Comparison of ENCODE assay signal across 8 cellular contexts in genomic region chr17:82003411-82004381, GRCh38. TPM values are rescaled to one million over a fixed set of nuclear protein-coding genes. Genes with fewer than 3 reads are reported as not detected.
DNase-seq lines count a peak whose midpoint lies in the region; ATAC-seq, FAIRE-seq and TF ChIP-seq lines count a peak whose summit lies in the region.
"Had no signal": no experiment of that assay in that cellular context is flagged by ENCODE, and none has a peak within 500 bp of the region (broad histone marks: within the 10 kb centered on the region; RNA-seq: fewer than 3 reads in every experiment).

No MANE protein-coding gene starts in this region.

- H3K27ac ChIP-seq in RWPE2 (ENCODE audit: poor library complexity, severe bottlenecking) (peak overlapping the region; percentile 77), kidney (ENCODE audit: low read depth in 2 of 2, low read length in 2 of 2) (no peak overlapping the region)
- no peak overlapping the region for H3K27ac ChIP-seq in CD8-positive, alpha-beta memory T cell (ENCODE audit: low read depth, low read length)

- no peak overlapping the region for H3K4me3 Mint-ChIP-seq in CD8-positive, alpha-beta memory T cell
- H3K4me3 Mint-ChIP-seq: activated B cell treated with CpG ODN at 0.5 μM for 24 hours had no signal

- H3K36me3 ChIP-seq in RWPE2 (ENCODE audit: low read depth) (no peaks in the 10 kb centered on the region), kidney (ENCODE audit: control insufficient read depth in 1 of 2, insufficient read depth in 2 of 2, low read length in 2 of 2) (no peaks in the 10 kb centered on the region)
- H3K36me3 ChIP-seq in CD8-positive, alpha-beta memory T cell (ENCODE audit: insufficient read depth, low read length): no peaks in the 10 kb centered on the region

- peak; percentile 96 for DNase-seq in AG08395 (ENCODE audit: low spot score)
- DNase-seq in RWPE2 (ENCODE audit: low spot score): peak; percentile 96
- DNase-seq in kidney: peak; percentile 95
- no peak for DNase-seq in effector CD8-positive, alpha-beta T cell (lab: John Stamatoyannopoulos, UW)
- DNase-seq in CD8-positive, alpha-beta memory T cell: no peak
- DNase-seq: activated B cell treated with CpG ODN at 0.5 μM for 24 hours had no signal

- CTCF ChIA-PET in CD8-positive, alpha-beta memory T cell (lab: Charles Lee): interaction anchor here (1.5 kb wide), 1 partner anchor 44 kb away, joined by 5 read pairs; no protein-coding TSS in a partner anchor

- H3K4me3 ChIP-seq in RWPE2 (ENCODE audit: severe bottlenecking) (no peak overlapping the region), kidney (ENCODE audit: low read length in 2 of 2) (no peak overlapping the region)
- no peak overlapping the region for H3K4me3 ChIP-seq in CD8-positive, alpha-beta memory T cell (ENCODE audit: low read length)
- H3K4me3 ChIP-seq: GM12878 had no signal

- FAIRE-seq in kidney (lab: Jason Lieb, UNC): no peak
- FAIRE-seq: GM12878 had no signal

- intact Hi-C loops in kidney (cut with DNase I): no loop called here

- H3K4me1 ChIP-seq in RWPE2 (ENCODE audit: insufficient read depth, poor library complexity, severe bottlenecking) (peaks cover 23% of the 10 kb centered on the region), kidney (ENCODE audit: control insufficient read depth in 1 of 2, insufficient read depth in 1 of 2, low read depth in 1 of 2, low read length in 2 of 2) (peaks cover 0 to 9% of the 10 kb centered on the region in 2 donors)
- H3K4me1 ChIP-seq in CD8-positive, alpha-beta memory T cell (ENCODE audit: insufficient read depth, low read length): no peaks in the 10 kb centered on the region

- no peaks in the 10 kb centered on the region for H3K9me3 Mint-ChIP-seq in CD8-positive, alpha-beta memory T cell
- H3K9me3 Mint-ChIP-seq: activated B cell treated with CpG ODN at 0.5 μM for 24 hours had no signal

- POLR2A ChIA-PET in CD8-positive, alpha-beta memory T cell (lab: Charles Lee): no interaction called here

- H3K36me3 Mint-ChIP-seq in CD8-positive, alpha-beta memory T cell: no peaks in the 10 kb centered on the region

- no peak overlapping the region for H3K27ac Mint-ChIP-seq in CD8-positive, alpha-beta memory T cell
- H3K27ac Mint-ChIP-seq: activated B cell treated with CpG ODN at 0.5 μM for 24 hours had no signal

- H3K9me3 ChIP-seq in RWPE2 (ENCODE audit: severe bottlenecking): no peaks in the 10 kb centered on the region
- H3K9me3 ChIP-seq in kidney (ENCODE audit: control insufficient read depth in 1 of 2, low read length in 2 of 2): no peaks in the 10 kb centered on the region
- no peaks in the 10 kb centered on the region for H3K9me3 ChIP-seq in CD8-positive, alpha-beta memory T cell (ENCODE audit: low read length)

- ATAC-seq in RWPE2 (ENCODE audit: low read depth) (peak; percentile 94), GM21526 (IDR thresholded peaks at IDR 0.05; ENCODE audit: low FRiP score, unreplicated experiment) (no peak)
- ATAC-seq: GM12878 had no signal

- H3K4me1 Mint-ChIP-seq in CD8-positive, alpha-beta memory T cell: no peaks in the 10 kb centered on the region
- H3K4me1 Mint-ChIP-seq: activated B cell treated with CpG ODN at 0.5 μM for 24 hours had no signal

- TF ChIP-seq CTCF in RWPE2 (IDR thresholded peaks at IDR 0.05; ENCODE audit: poor library complexity, severe bottlenecking) (no peak), kidney (IDR thresholded peaks at IDR 0.05; ENCODE audit: borderline replicate concordance, extremely low read depth, insufficient read depth) (no peak)

- H3K9ac ChIP-seq in kidney (ENCODE audit: low read length in 2 of 2): no peak overlapping the region

- no peaks in the 10 kb centered on the region for H3K27me3 Mint-ChIP-seq in CD8-positive, alpha-beta memory T cell
- H3K27me3 Mint-ChIP-seq: activated B cell treated with CpG ODN at 0.5 μM for 24 hours had no signal

- no peaks in the 10 kb centered on the region for H3K27me3 ChIP-seq in RWPE2 (ENCODE audit: insufficient read depth, poor library complexity, severe bottlenecking)
- H3K27me3 ChIP-seq in CD8-positive, alpha-beta memory T cell (ENCODE audit: insufficient read depth, low read length, poor library complexity, severe bottlenecking): no peaks in the 10 kb centered on the region

RNA-seq across cellular contexts. Expression of gene CENPX, which starts 19.0 kb away (rescaled TPM):
- 36.9 TPM for total RNA-seq in kidney
- polyA plus RNA-seq in kidney (ENCODE audit: insufficient read depth, low read depth, low replicate concordance): 93.2 TPM
- total RNA-seq in CD8-positive, alpha-beta memory T cell: 100 to 1,000 TPM; 143 to 158 TPM
- 56.7 TPM for polyA plus RNA-seq in CD8-positive, alpha-beta memory T cell

RNA-seq across cellular contexts. Expression of gene LRRC45, which starts 19.4 kb away (rescaled TPM):
- total RNA-seq in kidney: 9.9 TPM
- 9.9 TPM for polyA plus RNA-seq in kidney (ENCODE audit: insufficient read depth, low read depth, low replicate concordance)
- total RNA-seq in CD8-positive, alpha-beta memory T cell: 10 to 100 TPM; 26.8 to 27.6 TPM
- 10.1 TPM for polyA plus RNA-seq in CD8-positive, alpha-beta memory T cell

RNA-seq across cellular contexts. Expression of gene ASPSCR1, which starts 26.3 kb away (rescaled TPM):
- 35.2 TPM for total RNA-seq in kidney
- 57.5 TPM for polyA plus RNA-seq in kidney (ENCODE audit: insufficient read depth, low read depth, low replicate concordance)
- total RNA-seq in CD8-positive, alpha-beta memory T cell: 10 to 100 TPM; 32.0 to 35.9 TPM
- 29.2 TPM for polyA plus RNA-seq in CD8-positive, alpha-beta memory T cell

RNA-seq across cellular contexts. Expression of gene RAC3, which starts 27.8 kb away (rescaled TPM):
- 2.6 TPM for total RNA-seq in kidney
- 13.1 TPM for polyA plus RNA-seq in kidney (ENCODE audit: insufficient read depth, low read depth, low replicate concordance)
- total RNA-seq in CD8-positive, alpha-beta memory T cell: 1 to 10 TPM; 4.2 to 4.5 TPM
- not detected for polyA plus RNA-seq in CD8-positive, alpha-beta memory T cell

RNA-seq across cellular contexts. Expression of gene DCXR, which starts 33.8 kb away (rescaled TPM):
- total RNA-seq in kidney: 102 TPM
- 551 TPM for polyA plus RNA-seq in kidney (ENCODE audit: insufficient read depth, low read depth, low replicate concordance)
- 100 to 1,000 TPM; 117 to 127 TPM for total RNA-seq in CD8-positive, alpha-beta memory T cell
- 108 TPM for polyA plus RNA-seq in CD8-positive, alpha-beta memory T cell

Comparison
In these comparisons a context has a peak if more than half of its experiments do, and no peak if none do; other contexts are left out.
1. DNase-seq: peak in AG08395 (single experiment), RWPE2 (single experiment) and kidney (single experiment); none in effector CD8-positive, alpha-beta T cell (single experiment) and CD8-positive, alpha-beta memory T cell (0 of 5).